Comparison of ENCODE assay signal across 8 cellular contexts in the genomic region with DNA sequence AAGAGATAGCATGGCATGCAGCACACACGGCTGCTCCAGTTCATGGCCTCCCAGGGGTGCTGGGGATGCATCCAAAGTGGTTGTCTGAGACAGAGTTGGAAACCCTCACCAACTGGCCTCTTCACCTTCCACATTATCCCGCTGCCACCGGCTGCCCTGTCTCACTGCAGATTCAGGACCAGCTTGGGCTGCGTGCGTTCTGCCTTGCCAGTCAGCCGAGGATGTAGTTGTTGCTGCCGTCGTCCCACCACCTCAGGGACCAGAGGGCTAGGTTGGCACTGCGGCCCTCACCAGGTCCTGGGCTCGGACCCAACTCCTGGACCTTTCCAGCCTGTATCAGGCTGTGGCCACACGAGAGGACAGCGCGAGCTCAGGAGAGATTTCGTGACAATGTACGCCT. TPM values are rescaled to one million over a fixed set of nuclear protein-coding genes. Genes with fewer than 3 reads are reported as not detected.
DNase-seq lines count a peak whose midpoint lies in the region; FAIRE-seq and TF ChIP-seq lines count a peak whose summit lies in the region.
"Had no signal": no experiment of that assay in that cellular context is flagged by ENCODE, and none has a peak within 500 bp of the region (broad histone marks: within the 10 kb centered on the region; RNA-seq: fewer than 3 reads in every experiment).

No MANE protein-coding gene starts in this region.

- FAIRE-seq in endothelial cell of umbilical vein (lab: Jason Lieb, UNC) = no peak

- dilution Hi-C loops in endothelial cell of umbilical vein (cut with MboI; ENCODE audit: extremely low pct_ligation_motif_present, low sequenced_read_pairs) = no loop called here

- peaks cover 11% of the 10 kb centered on the region for H3K79me2 ChIP-seq in endothelial cell of umbilical vein (ENCODE audit: control insufficient read depth, insufficient read depth, low read length)

- H3K9ac ChIP-seq in endothelial cell of umbilical vein (replicated peaks; ENCODE audit: extremely low read depth, insufficient read depth, low read length) = no peak overlapping the region

- POLR2A ChIA-PET in endothelial cell of umbilical vein (lab: Charles Lee) = no interaction called here

- no peak overlapping the region for H3K27ac ChIP-seq in endothelial cell of umbilical vein (ENCODE audit: insufficient read depth, low read depth, low read length)

- no peak for DNase-seq in endothelial cell of umbilical vein (ENCODE audit: low read depth, low spot score)
- DNase-seq in GM10266 (ENCODE audit: extremely low spot score) = no peak
- DNase-seq: adrenal gland, GF-D8, HCEC 1CT, SIG-M5 had no signal

- intact Hi-C loops in endothelial cell of umbilical vein (cut with micrococcal nuclease) = no loop called here

- H3K9me1 ChIP-seq in endothelial cell of umbilical vein (replicated peaks; ENCODE audit: control insufficient read depth, extremely low read depth, insufficient read depth, low read length) = no peaks in the 10 kb centered on the region

- no peak overlapping the region for H2AFZ ChIP-seq in endothelial cell of umbilical vein (ENCODE audit: low read depth, low read length)

- H3K36me3 ChIP-seq in endothelial cell of umbilical vein (ENCODE audit: control insufficient read depth in 2 of 2, extremely low read depth in 1 of 2, insufficient read depth in 2 of 2, low read length in 2 of 2) = peaks cover 3 to 17% of the 10 kb centered on the region in 2 experiments

- TF ChIP-seq CTCF in endothelial cell of umbilical vein (IDR thresholded peaks at IDR 0.05; ENCODE audit: extremely low read depth in 1 of 2, insufficient read depth in 1 of 2, low read depth in 1 of 2, low read length in 2 of 2) = no peak
- no peak for TF ChIP-seq CTCF in GM10266 (IDR thresholded peaks at IDR 0.05; ENCODE audit: control insufficient read depth, insufficient read depth, low read depth, missing control alignments)

- no peak overlapping the region for H3K4me3 ChIP-seq in endothelial cell of umbilical vein (replicated peaks in 1 of 3; ENCODE audit: insufficient read depth in 1 of 3, low read depth in 1 of 3, low read length in 3 of 3)
- H3K4me3 ChIP-seq: adrenal gland, spleen had no signal

- H3K9me3 ChIP-seq in endothelial cell of umbilical vein (replicated peaks; ENCODE audit: control insufficient read depth, insufficient read depth, low read length) = no peaks in the 10 kb centered on the region
- H3K9me3 ChIP-seq: adrenal gland, spleen had no signal

- H4K20me1 ChIP-seq in endothelial cell of umbilical vein (replicated peaks; ENCODE audit: control insufficient read depth, extremely low read depth, insufficient read depth, low read length) = no peaks in the 10 kb centered on the region

- CTCF ChIA-PET in endothelial cell of umbilical vein (lab: Charles Lee) = interaction anchor here (1.4 to 5.2 kb wide), 2 partner anchors 8 to 14 kb away, joined by 3 to 47 read pairs; no protein-coding TSS in a partner anchor

- H3K4me2 ChIP-seq in endothelial cell of umbilical vein (ENCODE audit: insufficient read depth, low read length) = no peak overlapping the region

- peaks cover 9% of the 10 kb centered on the region for H3K4me1 ChIP-seq in endothelial cell of umbilical vein (ENCODE audit: control insufficient read depth, extremely low read depth, insufficient read depth, low read length)

- TSS peak; percentile 24 for BruUV-seq in endothelial cell of umbilical vein (replicated peaks; lab: Mats Ljungman, UMichigan)

- TF ChIP-seq POLR2A in endothelial cell of umbilical vein (IDR thresholded peaks at IDR 0.05; ENCODE audit: low read depth, low read length) = no peak

- H3K27me3 ChIP-seq in endothelial cell of umbilical vein (ENCODE audit: control insufficient read depth in 2 of 2, insufficient read depth in 2 of 2, low read length in 2 of 2) = no peaks in the 10 kb centered on the region
- H3K27me3 ChIP-seq: adrenal gland, spleen had no signal

TF ChIP-seq in endothelial cell of umbilical vein, 7 proteins besides CTCF, POLR2A, EP300 and RAD21:
- TF ChIP-seq MYC (IDR thresholded peaks at IDR 0.05; ENCODE audit: low read depth, low read length) = no peak
- no peak for TF ChIP-seq GATA2 (IDR thresholded peaks at IDR 0.05; ENCODE audit: insufficient read depth, insufficient read length, low read depth, low read length)
- TF ChIP-seq FOS (IDR thresholded peaks at IDR 0.05; ENCODE audit: borderline replicate concordance, insufficient read depth, low read length) = no peak
- no peak for TF ChIP-seq JUN (IDR thresholded peaks at IDR 0.05; ENCODE audit: borderline replicate concordance, insufficient read depth, insufficient read length, low read depth)
- TF ChIP-seq, protein P1, sequence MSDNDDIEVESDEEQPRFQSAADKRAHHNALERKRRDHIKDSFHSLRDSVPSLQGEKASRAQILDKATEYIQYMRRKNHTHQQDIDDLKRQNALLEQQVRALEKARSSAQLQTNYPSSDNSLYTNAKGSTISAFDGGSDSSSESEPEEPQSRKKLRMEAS (IDR thresholded peaks at IDR 0.05; ENCODE audit: insufficient read depth, insufficient read length) = no peak
- TF ChIP-seq EZH2 (IDR thresholded peaks at IDR 0.05; ENCODE audit: borderline replicate concordance, low read depth, low read length, severe bottlenecking) = no peak
- TF ChIP-seq POLR2AphosphoS5 (IDR thresholded peaks at IDR 0.05; ENCODE audit: insufficient read depth, low read depth, low read length) = no peak

RNA-seq across cellular contexts. Expression of gene CIB1, which starts 4.8 kb away (rescaled TPM):
- total RNA-seq in endothelial cell of umbilical vein = 58.3 and 61.0 TPM in 2 replicates
- polyA plus RNA-seq in endothelial cell of umbilical vein = 105 and 137 TPM in 2 replicates
- polyA plus RNA-seq in endothelial cell of umbilical vein (2011; cell fraction: cytosol; rRNA removed) = 88.7 and 98.1 TPM in 2 replicates
- polyA plus RNA-seq in endothelial cell of umbilical vein (2011; cell fraction: nucleus; rRNA removed) = 52.8 and 62.9 TPM in 2 replicates
- 75.2 and 82.5 TPM in 2 replicates for polyA plus RNA-seq in endothelial cell of umbilical vein (2012)
- 33.8 and 37.8 TPM in 2 replicates for polyA minus RNA-seq in endothelial cell of umbilical vein
- polyA minus RNA-seq in endothelial cell of umbilical vein (2011; cell fraction: cytosol; rRNA and poly(A)+ RNA removed) = 31.9 TPM
- 8.5 and 8.9 TPM in 2 replicates for polyA minus RNA-seq in endothelial cell of umbilical vein (2011; cell fraction: nucleus; rRNA and poly(A)+ RNA removed)

RNA-seq across cellular contexts. Expression of gene GDPGP1, which starts 5.0 kb away (rescaled TPM):
- 4.4 and 7.2 TPM in 2 replicates for total RNA-seq in endothelial cell of umbilical vein
- 4.8 and 6.0 TPM in 2 replicates for polyA plus RNA-seq in endothelial cell of umbilical vein
- polyA plus RNA-seq in endothelial cell of umbilical vein (2011; cell fraction: cytosol; rRNA removed) = 2.9 and 3.6 TPM in 2 replicates
- 2.9 and 3.8 TPM in 2 replicates for polyA plus RNA-seq in endothelial cell of umbilical vein (2011; cell fraction: nucleus; rRNA removed)
- polyA plus RNA-seq in endothelial cell of umbilical vein (2012) = 2.1 and 2.2 TPM in 2 replicates
- 10.7 and 14.9 TPM in 2 replicates for polyA minus RNA-seq in endothelial cell of umbilical vein
- 7.3 TPM for polyA minus RNA-seq in endothelial cell of umbilical vein (2011; cell fraction: cytosol; rRNA and poly(A)+ RNA removed)
- polyA minus RNA-seq in endothelial cell of umbilical vein (2011; cell fraction: nucleus; rRNA and poly(A)+ RNA removed) = 2.1 and 5.1 TPM in 2 replicates

RNA-seq across cellular contexts. Expression of gene TTLL13, which starts 20.4 kb away (rescaled TPM):
- not detected in 2 replicates for total RNA-seq in endothelial cell of umbilical vein
- polyA plus RNA-seq in endothelial cell of umbilical vein = 0.04 and 0.05 TPM in 2 replicates
- polyA plus RNA-seq in endothelial cell of umbilical vein (2011; cell fraction: cytosol; rRNA removed) = 0.03 and 0.04 TPM in 2 replicates
- 0.16 and 0.31 TPM in 2 replicates for polyA plus RNA-seq in endothelial cell of umbilical vein (2011; cell fraction: nucleus; rRNA removed)
- 1.5 TPM in 1 of 2 replicates, not detected in the other for polyA plus RNA-seq in endothelial cell of umbilical vein (2012)
- not detected in 2 replicates for polyA minus RNA-seq in endothelial cell of umbilical vein
- polyA minus RNA-seq in endothelial cell of umbilical vein (2011; cell fraction: cytosol; rRNA and poly(A)+ RNA removed) = not detected
- 0.19 TPM in 1 of 2 replicates, not detected in the other for polyA minus RNA-seq in endothelial cell of umbilical vein (2011; cell fraction: nucleus; rRNA and poly(A)+ RNA removed)
- total RNA-seq: M059J had no signal

RNA-seq across cellular contexts. Expression of gene SEMA4B, which starts 27.8 kb away (rescaled TPM):
- total RNA-seq in endothelial cell of umbilical vein = 7.1 and 7.8 TPM in 2 replicates
- 6.1 and 7.5 TPM in 2 replicates for polyA plus RNA-seq in endothelial cell of umbilical vein
- polyA plus RNA-seq in endothelial cell of umbilical vein (2011; cell fraction: cytosol; rRNA removed) = 4.0 and 4.6 TPM in 2 replicates
- 5.5 and 6.2 TPM in 2 replicates for polyA plus RNA-seq in endothelial cell of umbilical vein (2011; cell fraction: nucleus; rRNA removed)
- polyA plus RNA-seq in endothelial cell of umbilical vein (2012) = 12.0 and 13.0 TPM in 2 replicates
- polyA minus RNA-seq in endothelial cell of umbilical vein = 6.9 and 13.6 TPM in 2 replicates
- 23.8 TPM for polyA minus RNA-seq in endothelial cell of umbilical vein (2011; cell fraction: cytosol; rRNA and poly(A)+ RNA removed)
- 6.3 and 9.6 TPM in 2 replicates for polyA minus RNA-seq in endothelial cell of umbilical vein (2011; cell fraction: nucleus; rRNA and poly(A)+ RNA removed)

RNA-seq across cellular contexts. Expression of gene NGRN, which starts 36.5 kb away (rescaled TPM):
- 56.5 and 60.7 TPM in 2 replicates for total RNA-seq in endothelial cell of umbilical vein
- polyA plus RNA-seq in endothelial cell of umbilical vein = 25.7 and 28.9 TPM in 2 replicates
- 37.4 and 38.4 TPM in 2 replicates for polyA plus RNA-seq in endothelial cell of umbilical vein (2011; cell fraction: cytosol; rRNA removed)
- 19.0 and 25.1 TPM in 2 replicates for polyA plus RNA-seq in endothelial cell of umbilical vein (2011; cell fraction: nucleus; rRNA removed)
- 41.9 and 52.3 TPM in 2 replicates for polyA plus RNA-seq in endothelial cell of umbilical vein (2012)
- polyA minus RNA-seq in endothelial cell of umbilical vein = 29.1 and 34.3 TPM in 2 replicates
- 22.3 TPM for polyA minus RNA-seq in endothelial cell of umbilical vein (2011; cell fraction: cytosol; rRNA and poly(A)+ RNA removed)
- polyA minus RNA-seq in endothelial cell of umbilical vein (2011; cell fraction: nucleus; rRNA and poly(A)+ RNA removed) = 10.8 and 13.3 TPM in 2 replicates
